Comparison of ENCODE assay signal across 21 cellular contexts in genomic region chr1:204528677-204529076, GRCh38.
"Had no signal": no experiment of that assay in that cellular context is flagged by ENCODE, and none has a peak within 500 bp of the region (broad histone marks: within the 10 kb centered on the region; RNA-seq: fewer than 3 reads in every experiment).

No MANE protein-coding gene starts in this region.

- H3K4me1 ChIP-seq: thyroid gland, upper lobe of right lung had no signal

- H3K9me3 ChIP-seq: body of pancreas, pancreas, thyroid gland, upper lobe of right lung had no signal

- H3K27ac Mint-ChIP-seq: nephron; T-helper 2 cell treated with Interferon-gamma antibody and Interleukin-4, amounts not matched to agents 5 μg/mL and 100 μg/mL, for 36 hours had no signal

- ATAC-seq: body of pancreas, sciatic nerve, upper lobe of right lung had no signal

- H3K27ac ChIP-seq: body of pancreas, cardiac muscle cell, pancreas, thyroid gland, upper lobe of right lung had no signal

- H3K9me3 Mint-ChIP-seq: nephron had no signal

- H3K4me3 ChIP-seq: body of pancreas, cardiac muscle cell, pancreas, thyroid gland, upper lobe of right lung had no signal

- H3K4me3 Mint-ChIP-seq: immature natural killer cell; nephron; T-cell; T-helper 2 cell treated with Interferon-gamma antibody and Interleukin-4, amounts not matched to agents 5 μg/mL and 100 μg/mL, for 36 hours had no signal

- H3K27me3 Mint-ChIP-seq: T-cell had no signal

- DNase-seq: activated CD4-positive, alpha-beta T cell treated with anti-CD3 and anti-CD28 coated beads for 1 hour; activated CD4-positive, alpha-beta T cell treated with anti-CD3 and anti-CD28 coated beads, Interleukin-2, amount 50 U/mL, for 4 hours; activated CD8-positive, alpha-beta memory T cell treated with anti-CD3 and anti-CD28 coated beads, Interleukin-2, amount 50 U/mL, for 48 hours; activated effector memory CD4-positive, alpha-beta T cell treated with Interleukin-2 at 50 U/mL for 16 hours; activated naive CD4-positive, alpha-beta T cell treated with anti-CD3 and anti-CD28 coated beads, Interleukin-2, amount 50 U/mL, for 16 hours; activated T-cell treated with anti-CD3 and anti-CD28 coated beads, Interleukin-2, amount 50 U/mL, for 48 hours; anterior cingulate cortex; body of pancreas; immature natural killer cell; midbrain; pancreas; stimulated activated CD4-positive, alpha-beta T cell treated with anti-CD3 and anti-CD28 coated beads, Interleukin-4, amount 100 ng/mL, for 1 hour; stimulated activated naive CD4-positive, alpha-beta T cell treated with Interleukin-2 at 50 U/mL for 16 hours; T-cell; thyroid gland; upper lobe of right lung had no signal

- FAIRE-seq: endometrium, pancreas had no signal

- H3K27me3 ChIP-seq: body of pancreas, cardiac muscle cell, pancreas, thyroid gland, upper lobe of right lung had no signal
